ENCODE assay signal across 8 cellular contexts in genomic region chr16:81004646-81005353, GRCh38. TPM values are rescaled to one million over a fixed set of nuclear protein-coding genes. Genes with fewer than 3 reads are reported as not detected.
A peak's percentile ranks its signal among the peaks of the same experiment; 100 is the strongest.
DNase-seq lines count a peak whose midpoint lies in the region; ATAC-seq and TF ChIP-seq lines count a peak whose summit lies in the region.

No MANE protein-coding gene starts in this region.

- WGBS in endodermal cell (ENCODE audit: insufficient coverage in 1 of 2, insufficient read length in 1 of 2), 2 experiments: 69 to 74% methylated on average over 8 to 13 of the region's 14 CpGs

- no peak for ATAC-seq in activated CD8-positive, alpha-beta memory T cell treated with anti-CD3 and anti-CD28 coated beads, Interleukin-2, amount 10 ng/mL, durations not matched to agents 7 days and 5 days
- no peak for ATAC-seq in HG03520 (IDR thresholded peaks at IDR 0.05; ENCODE audit: unreplicated experiment)

- H3K27ac Mint-ChIP-seq in activated CD8-positive, alpha-beta memory T cell treated with anti-CD3 and anti-CD28 coated beads, Interleukin-2, amount 10 ng/mL, durations not matched to agents 7 days and 5 days: peak overlapping the region; percentile 93
- H3K27ac Mint-ChIP-seq in endodermal cell (peak overlapping the region; percentile 83), nephron (peak overlapping the region; percentile 68 to 93 (median 84))

- no peaks in the 10 kb centered on the region for H3K4me1 ChIP-seq in endodermal cell (ENCODE audit: control insufficient read depth, insufficient read depth, low read length)

- H3K4me1 Mint-ChIP-seq in activated CD8-positive, alpha-beta memory T cell treated with anti-CD3 and anti-CD28 coated beads, Interleukin-2, amount 10 ng/mL, durations not matched to agents 7 days and 5 days: peaks cover 58% of the 10 kb centered on the region
- H3K4me1 Mint-ChIP-seq in endodermal cell (peaks cover 12% of the 10 kb centered on the region), nephron (peaks cover 18% of the 10 kb centered on the region)

- H3K9me3 ChIP-seq in endodermal cell (ENCODE audit: control insufficient read depth, low read length): no peaks in the 10 kb centered on the region

- H3K9me3 Mint-ChIP-seq in activated CD8-positive, alpha-beta memory T cell treated with anti-CD3 and anti-CD28 coated beads, Interleukin-2, amount 10 ng/mL, durations not matched to agents 7 days and 5 days (ENCODE audit: low read depth): no peaks in the 10 kb centered on the region
- no peaks in the 10 kb centered on the region for H3K9me3 Mint-ChIP-seq in endodermal cell
- H3K9me3 Mint-ChIP-seq in nephron: no peaks in the 10 kb centered on the region

- peak; percentile 45 for DNase-seq in activated CD8-positive, alpha-beta memory T cell treated with anti-CD3 and anti-CD28 coated beads, Interleukin-2, amount 10 ng/mL, durations not matched to agents 7 days and 5 days
- no peak for DNase-seq in activated CD8-positive, alpha-beta memory T cell treated with anti-CD3 and anti-CD28 coated beads for 24 hours
- DNase-seq in LNCaP clone FGC (ENCODE audit: low read depth) (no peak), SW480 (ENCODE audit: low spot score) (peak; percentile 69), endodermal cell (no peak)
- DNase-seq in activated effector memory CD4-positive, alpha-beta T cell treated with anti-CD3 and anti-CD28 coated beads, Interleukin-2, amount 50 U/mL, for 16 hours: no peak

- no peaks in the 10 kb centered on the region for H3K27me3 Mint-ChIP-seq in activated CD8-positive, alpha-beta memory T cell treated with anti-CD3 and anti-CD28 coated beads, Interleukin-2, amount 10 ng/mL, durations not matched to agents 7 days and 5 days
- H3K27me3 Mint-ChIP-seq in endodermal cell (ENCODE audit: insufficient read depth) (no peaks in the 10 kb centered on the region), nephron (ENCODE audit: low read depth) (no peaks in the 10 kb centered on the region)

- H3K9ac ChIP-seq in endodermal cell (ENCODE audit: extremely low read depth, low read length, poor library complexity, severe bottlenecking): no peak overlapping the region

- H3K36me3 ChIP-seq in endodermal cell (ENCODE audit: control insufficient read depth, insufficient read depth, low read length): peaks cover 6% of the 10 kb centered on the region

- H3K36me3 Mint-ChIP-seq in activated CD8-positive, alpha-beta memory T cell treated with anti-CD3 and anti-CD28 coated beads, Interleukin-2, amount 10 ng/mL, durations not matched to agents 7 days and 5 days: peaks cover 37% of the 10 kb centered on the region
- H3K36me3 Mint-ChIP-seq in endodermal cell (ENCODE audit: low read depth) (peaks cover 8% of the 10 kb centered on the region), nephron (ENCODE audit: low read depth) (peaks cover 5% of the 10 kb centered on the region)

- TF ChIP-seq CTCF in LNCaP clone FGC (IDR thresholded peaks at IDR 0.05; ENCODE audit: control insufficient read depth, extremely low read depth, insufficient read depth): peak; percentile 40
- peak; percentile 83 for TF ChIP-seq CTCF in endodermal cell (conservative IDR thresholded peaks at IDR 0.05)
- peak; percentile 61 to 74 (median 67) for TF ChIP-seq CTCF in nephron (IDR thresholded peaks at IDR 0.05; ENCODE audit: unreplicated experiment in 3 of 3)

- no peak overlapping the region for H3K27ac ChIP-seq in endodermal cell (ENCODE audit: low read depth, low read length)

- H3K4me3 Mint-ChIP-seq in activated CD8-positive, alpha-beta memory T cell treated with anti-CD3 and anti-CD28 coated beads, Interleukin-2, amount 10 ng/mL, durations not matched to agents 7 days and 5 days: peak overlapping the region; percentile 96
- H3K4me3 Mint-ChIP-seq in endodermal cell (peak overlapping the region; percentile 83), nephron (peak overlapping the region; percentile 78 to 99 (median 96))

- CTCF ChIA-PET in activated CD8-positive, alpha-beta memory T cell treated with anti-CD3 and anti-CD28 coated beads, Interleukin-2, amount 10 ng/mL, durations not matched to agents 7 days and 5 days (lab: Charles Lee): interaction anchor here (0.8 to 3.9 kb wide), 12 partner anchors 8 to 478 kb away, joined by 3 to 54 read pairs (median 3); partner anchors contain the start of gene ATMIN

- H3K4me3 ChIP-seq in LNCaP clone FGC (ENCODE audit: low read depth, low read length) (peak overlapping the region; percentile 71), endodermal cell (ENCODE audit: low read length) (peak overlapping the region; percentile 94)

- H3K27me3 ChIP-seq in endodermal cell (ENCODE audit: control insufficient read depth, insufficient read depth, low read length, poor library complexity, severe bottlenecking): no peaks in the 10 kb centered on the region

RNA-seq across cellular contexts. Expression of gene CMC2, which starts 1.9 kb away (rescaled TPM):
- total RNA-seq in activated CD8-positive, alpha-beta memory T cell treated with anti-CD3 and anti-CD28 coated beads, Interleukin-2, amount 10 ng/mL, durations not matched to agents 7 days and 5 days: 100 to 1,000 TPM in 1 of 2 experiments, 10 to 100 TPM in 1; 93.3 to 136 TPM
- total RNA-seq in endodermal cell: 100 to 1,000 TPM in 1 of 2 donors, 10 to 100 TPM in 1; 73.8 to 103 TPM
- polyA plus RNA-seq in endodermal cell (2013, experiment 1 of 2): 127 TPM
- polyA plus RNA-seq in endodermal cell (2013, experiment 2 of 2): 147 TPM

RNA-seq across cellular contexts. Expression of gene CENPN, which starts 2.2 kb away (rescaled TPM):
- 10 to 100 TPM; 66.1 to 73.7 TPM for total RNA-seq in activated CD8-positive, alpha-beta memory T cell treated with anti-CD3 and anti-CD28 coated beads, Interleukin-2, amount 10 ng/mL, durations not matched to agents 7 days and 5 days
- 10 to 100 TPM; 45.1 to 52.8 TPM for total RNA-seq in endodermal cell
- 53.6 TPM for polyA plus RNA-seq in endodermal cell (2013, experiment 1 of 2)
- polyA plus RNA-seq in endodermal cell (2013, experiment 2 of 2): 55.8 TPM

RNA-seq across cellular contexts. Expression of gene ATMIN, which starts 30.8 kb away (rescaled TPM):
- 10 to 100 TPM; 20.9 to 27.5 TPM for total RNA-seq in activated CD8-positive, alpha-beta memory T cell treated with anti-CD3 and anti-CD28 coated beads, Interleukin-2, amount 10 ng/mL, durations not matched to agents 7 days and 5 days
- 10 to 100 TPM; 45.7 to 53.6 TPM for total RNA-seq in endodermal cell
- 56.0 TPM for polyA plus RNA-seq in endodermal cell (2013, experiment 1 of 2)
- 54.3 TPM for polyA plus RNA-seq in endodermal cell (2013, experiment 2 of 2)

Comparison
In these comparisons a context has a peak if more than half of its experiments do, and no peak if none do; other contexts are left out.
1. DNase-seq: peak in activated CD8-positive, alpha-beta memory T cell treated with anti-CD3 and anti-CD28 coated beads, Interleukin-2, amount 10 ng/mL, durations not matched to agents 7 days and 5 days (single experiment) and SW480 (single experiment); none in activated CD8-positive, alpha-beta memory T cell treated with anti-CD3 and anti-CD28 coated beads for 24 hours (single experiment), LNCaP clone FGC (single experiment), endodermal cell (single experiment) and activated effector memory CD4-positive, alpha-beta T cell treated with anti-CD3 and anti-CD28 coated beads, Interleukin-2, amount 50 U/mL, for 16 hours (single experiment).
2. Peak in every context shown above with its lines, with median percentiles within 50 percentile points of each other: H3K27ac Mint-ChIP-seq, H3K4me3 Mint-ChIP-seq and CTCF ChIP-seq.